ENCODE assay signal across 11 cellular contexts in genomic region chr15:89139613-89140499, GRCh38. TPM values are rescaled to one million over a fixed set of nuclear protein-coding genes. Genes with fewer than 3 reads are reported as not detected.
DNase-seq lines count a peak whose midpoint lies in the region; ATAC-seq and TF ChIP-seq lines count a peak whose summit lies in the region.
"Had no signal": no experiment of that assay in that cellular context is flagged by ENCODE, and none has a peak within 500 bp of the region (broad histone marks: within the 10 kb centered on the region; RNA-seq: fewer than 3 reads in every experiment).

No MANE protein-coding gene starts in this region.

- H3K36me3 ChIP-seq in heart right ventricle = peaks cover 0 to 24% (median 0%) of the 10 kb centered on the region in 9 donors

- H3K9me3 Mint-ChIP-seq in activated T-helper 17 cell treated with anti-CD3 and anti-CD28 coated beads, Interleukin-2, amount 50 U/mL, for 72 hours = no peaks in the 10 kb centered on the region
- H3K9me3 Mint-ChIP-seq: T-helper 1 cell treated with Interleukin-12 subunit alpha and Interleukin-12 subunit beta and Interleukin-4 antibody, amounts not matched to agents 30 μg/mL and 1 μg/mL, for 36 hours had no signal

- H3K36me3 Mint-ChIP-seq in activated T-helper 17 cell treated with anti-CD3 and anti-CD28 coated beads, Interleukin-2, amount 50 U/mL, for 72 hours (ENCODE audit: low read depth) = peaks cover 31% of the 10 kb centered on the region

- peaks cover 10% of the 10 kb centered on the region for H3K4me1 Mint-ChIP-seq in activated T-helper 17 cell treated with anti-CD3 and anti-CD28 coated beads, Interleukin-2, amount 50 U/mL, for 72 hours

- H3K27me3 Mint-ChIP-seq in activated T-helper 17 cell treated with anti-CD3 and anti-CD28 coated beads, Interleukin-2, amount 50 U/mL, for 72 hours = no peaks in the 10 kb centered on the region

- in situ Hi-C loops in G401 (cut with HindIII; ENCODE audit: low sequenced_read_pairs) = no loop called here

- DNase-seq in G401 (ENCODE audit: low spot score) (peak; percentile 84), heart right ventricle (no peak), retinal pigment epithelial cell (ENCODE audit: low read depth) (no peak), germinal center (ENCODE audit: low spot score) (no peak)
- DNase-seq: NCI-H1048 had no signal

- no peak overlapping the region for H3K4me3 Mint-ChIP-seq in activated T-helper 17 cell treated with anti-CD3 and anti-CD28 coated beads, Interleukin-2, amount 50 U/mL, for 72 hours
- H3K4me3 Mint-ChIP-seq: T-helper 1 cell treated with Interleukin-12 subunit alpha and Interleukin-12 subunit beta and Interleukin-4 antibody, amounts not matched to agents 30 μg/mL and 1 μg/mL, for 36 hours had no signal

- H3K4me3 ChIP-seq in heart right ventricle (no peak overlapping the region), retinal pigment epithelial cell (ENCODE audit: low read length) (no peak overlapping the region)
- H3K4me3 ChIP-seq: adrenal gland had no signal

- H3K27ac ChIP-seq in heart right ventricle = peak overlapping the region; percentile 15 to 88 (median 76)

- H3K27me3 ChIP-seq in heart right ventricle = no peaks in the 10 kb centered on the region
- H3K27me3 ChIP-seq: adrenal gland had no signal

- intact Hi-C loops in heart right ventricle (cut with DNase I) = loop anchor here in 6 of 10 donors (5.0 kb wide), 5 partner anchors 32 to 53 kb away; partner anchors contain the start of gene ABHD2 (in 2 of the 6)

- H3K9me3 ChIP-seq in heart right ventricle = no peaks in the 10 kb centered on the region
- H3K9me3 ChIP-seq: adrenal gland had no signal

- ATAC-seq in activated T-helper 17 cell treated with anti-CD3 and anti-CD28 coated beads, Interleukin-2, amount 50 U/mL, for 72 hours (replicated peaks) = no peak
- ATAC-seq in heart right ventricle (peak in 6 of 8 donors; percentile 13 to 36 (median 30)), HG03378 (IDR thresholded peaks at IDR 0.05; ENCODE audit: unreplicated experiment) (no peak), GM18858 (IDR thresholded peaks at IDR 0.05; ENCODE audit: unreplicated experiment) (no peak), esophagus mucosa (no peak)

- H3K4me1 ChIP-seq in heart right ventricle = peaks cover 30 to 100% (median 96%) of the 10 kb centered on the region in 9 donors

- 51 to 53% methylated on average over 8 of the region's 8 CpGs for WGBS in heart right ventricle, 2 donors

- peak overlapping the region; percentile 46 for H3K27ac Mint-ChIP-seq in activated T-helper 17 cell treated with anti-CD3 and anti-CD28 coated beads, Interleukin-2, amount 50 U/mL, for 72 hours
- H3K27ac Mint-ChIP-seq: T-helper 1 cell treated with Interleukin-12 subunit alpha and Interleukin-12 subunit beta and Interleukin-4 antibody, amounts not matched to agents 30 μg/mL and 1 μg/mL, for 36 hours had no signal

- peak in 5 of 9 donors; percentile 15 to 42 (median 38) for TF ChIP-seq CTCF in heart right ventricle (IDR thresholded peaks at IDR 0.05)
- peak; percentile 31 for TF ChIP-seq CTCF in retinal pigment epithelial cell (conservative IDR thresholded peaks at IDR 0.05; ENCODE audit: low read depth, low read length)

RNA-seq across cellular contexts. Expression of gene ABHD2, which starts 51.6 kb away (rescaled TPM):
- 11.0 and 12.4 TPM in 2 replicates for total RNA-seq in G401 (2014; rRNA removed; shearing (Covaris generic))
- total RNA-seq in activated T-helper 17 cell treated with anti-CD3 and anti-CD28 coated beads, Interleukin-2, amount 50 U/mL, for 72 hours = 10 to 100 TPM; 40.1 to 47.7 TPM
- 100 to 1,000 TPM in 8 of 10 donors, 10 to 100 TPM in 2; 74.9 to 201 (median 123) TPM for total RNA-seq in heart right ventricle
- polyA plus RNA-seq in heart right ventricle = 10 to 100 TPM in 1 of 2 donors, 1 to 10 TPM in 1; 9.1 to 41.6 TPM
- total RNA-seq in esophagus mucosa = 49.1 TPM

Comparison
In these comparisons a context has a peak if more than half of its experiments do, and no peak if none do; other contexts are left out.
1. ATAC-seq: peak in heart right ventricle (6 of 8); none in activated T-helper 17 cell treated with anti-CD3 and anti-CD28 coated beads, Interleukin-2, amount 50 U/mL, for 72 hours (single experiment), HG03378 (single experiment), GM18858 (single experiment) and esophagus mucosa (single experiment).